1 cellular context compared by ENCODE assay signal in genomic region chr13:22793598-22794134, GRCh38.
A peak's percentile ranks its signal among the peaks of the same experiment; 100 is the strongest.
TF ChIP-seq lines count a peak whose summit lies in the region.

No MANE protein-coding gene starts in this region.

TF ChIP-seq in HepG2, 621 proteins besides CTCF, POLR2A, EP300 and RAD21 (continued from another document and continues in another):
- TF ChIP-seq, protein P1, sequence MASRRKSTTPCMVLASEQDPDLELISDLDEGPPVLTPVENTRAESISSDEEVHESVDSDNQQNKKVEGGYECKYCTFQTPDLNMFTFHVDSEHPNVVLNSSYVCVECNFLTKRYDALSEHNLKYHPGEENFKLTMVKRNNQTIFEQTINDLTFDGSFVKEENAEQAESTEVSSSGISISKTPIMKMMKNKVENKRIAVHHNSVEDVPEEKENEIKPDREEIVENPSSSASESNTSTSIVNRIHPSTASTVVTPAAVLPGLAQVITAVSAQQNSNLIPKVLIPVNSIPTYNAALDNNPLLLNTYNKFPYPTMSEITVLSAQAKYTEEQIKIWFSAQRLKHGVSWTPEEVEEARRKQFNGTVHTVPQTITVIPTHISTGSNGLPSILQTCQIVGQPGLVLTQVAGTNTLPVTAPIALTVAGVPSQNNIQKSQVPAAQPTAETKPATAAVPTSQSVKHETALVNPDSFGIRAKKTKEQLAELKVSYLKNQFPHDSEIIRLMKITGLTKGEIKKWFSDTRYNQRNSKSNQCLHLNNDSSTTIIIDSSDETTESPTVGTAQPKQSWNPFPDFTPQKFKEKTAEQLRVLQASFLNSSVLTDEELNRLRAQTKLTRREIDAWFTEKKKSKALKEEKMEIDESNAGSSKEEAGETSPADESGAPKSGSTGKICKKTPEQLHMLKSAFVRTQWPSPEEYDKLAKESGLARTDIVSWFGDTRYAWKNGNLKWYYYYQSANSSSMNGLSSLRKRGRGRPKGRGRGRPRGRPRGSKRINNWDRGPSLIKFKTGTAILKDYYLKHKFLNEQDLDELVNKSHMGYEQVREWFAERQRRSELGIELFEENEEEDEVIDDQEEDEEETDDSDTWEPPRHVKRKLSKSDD (CRISPR knock-in tag; IDR thresholded peaks at IDR 0.05; ENCODE audit: low read depth): no peak
- no peak for TF ChIP-seq SUZ12 (IDR thresholded peaks at IDR 0.05; ENCODE audit: low read depth, low read length)
- no peak for TF ChIP-seq NFE2 (CRISPR knock-in tag; IDR thresholded peaks at IDR 0.05)
- no peak for TF ChIP-seq FOXK1 (CRISPR knock-in tag; IDR thresholded peaks at IDR 0.05; ENCODE audit: borderline replicate concordance, low read depth)
- no peak for TF ChIP-seq HNRNPL (IDR thresholded peaks at IDR 0.05; ENCODE audit: low read depth, low read length)
- TF ChIP-seq RNF2 (conservative IDR thresholded peaks at IDR 0.05; ENCODE audit: low read depth): 0 out of 2 replicates have a peak, but pooled peaks have one; percentile 24
- no peak; the same call in 1 of the 2 replicates for TF ChIP-seq MED13 (CRISPR knock-in tag; IDR thresholded peaks at IDR 0.05)
- TF ChIP-seq ZNF530 (CRISPR knock-in tag; IDR thresholded peaks at IDR 0.05; ENCODE audit: low read depth): no peak
- TF ChIP-seq ZNF672 (CRISPR knock-in tag; IDR thresholded peaks at IDR 0.05): no peak
- no peak for TF ChIP-seq HMGXB3 (CRISPR knock-in tag; IDR thresholded peaks at IDR 0.05; ENCODE audit: borderline replicate concordance)
- TF ChIP-seq ZNF577 (CRISPR knock-in tag; IDR thresholded peaks at IDR 0.05; ENCODE audit: borderline replicate concordance, low read depth): no peak
- TF ChIP-seq ZNF512B (CRISPR knock-in tag; IDR thresholded peaks at IDR 0.05; ENCODE audit: borderline replicate concordance): no peak
- no peak for TF ChIP-seq E2F2 (CRISPR knock-in tag; IDR thresholded peaks at IDR 0.05; ENCODE audit: borderline replicate concordance)
- TF ChIP-seq ZNF326 (CRISPR knock-in tag; IDR thresholded peaks at IDR 0.05; ENCODE audit: borderline replicate concordance): no peak
- no peak for TF ChIP-seq ZNF142 (CRISPR knock-in tag; IDR thresholded peaks at IDR 0.05)
- no peak for TF ChIP-seq TSC22D2 (CRISPR knock-in tag; IDR thresholded peaks at IDR 0.05; ENCODE audit: borderline replicate concordance)
- no peak for TF ChIP-seq ZNF33B (CRISPR knock-in tag; IDR thresholded peaks at IDR 0.05)
- peak; percentile 56 for TF ChIP-seq SP5 (CRISPR knock-in tag; IDR thresholded peaks at IDR 0.05; ENCODE audit: borderline replicate concordance, low read depth)
- no peak for TF ChIP-seq POGK (CRISPR knock-in tag; conservative IDR thresholded peaks at IDR 0.05)
- no peak for TF ChIP-seq KDM1A (CRISPR knock-in tag; IDR thresholded peaks at IDR 0.05)
- no peak for TF ChIP-seq GTF3A (CRISPR knock-in tag; conservative IDR thresholded peaks at IDR 0.05)
- TF ChIP-seq ZKSCAN8 (CRISPR knock-in tag; IDR thresholded peaks at IDR 0.05; ENCODE audit: borderline replicate concordance): no peak; the same call in 1 of the 2 replicates
- no peak for TF ChIP-seq ATAD3A (CRISPR knock-in tag; IDR thresholded peaks at IDR 0.05)
- TF ChIP-seq REST (IDR thresholded peaks at IDR 0.05; ENCODE audit: borderline replicate concordance in 1 of 2, low read depth in 1 of 2, low read length in 2 of 2): no peak
- TF ChIP-seq HDAC6 (IDR thresholded peaks at IDR 0.05; ENCODE audit: low read depth, low read length): no peak
- TF ChIP-seq, protein P2, sequence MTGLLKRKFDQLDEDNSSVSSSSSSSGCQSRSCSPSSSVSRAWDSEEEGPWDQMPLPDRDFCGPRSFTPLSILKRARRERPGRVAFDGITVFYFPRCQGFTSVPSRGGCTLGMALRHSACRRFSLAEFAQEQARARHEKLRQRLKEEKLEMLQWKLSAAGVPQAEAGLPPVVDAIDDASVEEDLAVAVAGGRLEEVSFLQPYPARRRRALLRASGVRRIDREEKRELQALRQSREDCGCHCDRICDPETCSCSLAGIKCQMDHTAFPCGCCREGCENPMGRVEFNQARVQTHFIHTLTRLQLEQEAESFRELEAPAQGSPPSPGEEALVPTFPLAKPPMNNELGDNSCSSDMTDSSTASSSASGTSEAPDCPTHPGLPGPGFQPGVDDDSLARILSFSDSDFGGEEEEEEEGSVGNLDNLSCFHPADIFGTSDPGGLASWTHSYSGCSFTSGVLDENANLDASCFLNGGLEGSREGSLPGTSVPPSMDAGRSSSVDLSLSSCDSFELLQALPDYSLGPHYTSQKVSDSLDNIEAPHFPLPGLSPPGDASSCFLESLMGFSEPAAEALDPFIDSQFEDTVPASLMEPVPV (CRISPR knock-in tag; IDR thresholded peaks at IDR 0.05): no peak
- TF ChIP-seq KLF16 (CRISPR knock-in tag; IDR thresholded peaks at IDR 0.05): 0 out of 4 replicates have a peak, but pooled peaks of 1 of the 2 experiments have one; percentile 18
- TF ChIP-seq TEAD3 (CRISPR knock-in tag; optimal IDR thresholded peaks at IDR 0.05; ENCODE audit: borderline replicate concordance): peak; percentile 9
- TF ChIP-seq AKAP8 (CRISPR knock-in tag; IDR thresholded peaks at IDR 0.05): no peak
- TF ChIP-seq ZNF24 (IDR thresholded peaks at IDR 0.05): no peak
- TF ChIP-seq MED1 (CRISPR knock-in tag; IDR thresholded peaks at IDR 0.05): peak; percentile 70
- TF ChIP-seq RFXANK (CRISPR knock-in tag; IDR thresholded peaks at IDR 0.05): no peak
